ENCODE assay signal across 9 cellular contexts in the genomic region with DNA sequence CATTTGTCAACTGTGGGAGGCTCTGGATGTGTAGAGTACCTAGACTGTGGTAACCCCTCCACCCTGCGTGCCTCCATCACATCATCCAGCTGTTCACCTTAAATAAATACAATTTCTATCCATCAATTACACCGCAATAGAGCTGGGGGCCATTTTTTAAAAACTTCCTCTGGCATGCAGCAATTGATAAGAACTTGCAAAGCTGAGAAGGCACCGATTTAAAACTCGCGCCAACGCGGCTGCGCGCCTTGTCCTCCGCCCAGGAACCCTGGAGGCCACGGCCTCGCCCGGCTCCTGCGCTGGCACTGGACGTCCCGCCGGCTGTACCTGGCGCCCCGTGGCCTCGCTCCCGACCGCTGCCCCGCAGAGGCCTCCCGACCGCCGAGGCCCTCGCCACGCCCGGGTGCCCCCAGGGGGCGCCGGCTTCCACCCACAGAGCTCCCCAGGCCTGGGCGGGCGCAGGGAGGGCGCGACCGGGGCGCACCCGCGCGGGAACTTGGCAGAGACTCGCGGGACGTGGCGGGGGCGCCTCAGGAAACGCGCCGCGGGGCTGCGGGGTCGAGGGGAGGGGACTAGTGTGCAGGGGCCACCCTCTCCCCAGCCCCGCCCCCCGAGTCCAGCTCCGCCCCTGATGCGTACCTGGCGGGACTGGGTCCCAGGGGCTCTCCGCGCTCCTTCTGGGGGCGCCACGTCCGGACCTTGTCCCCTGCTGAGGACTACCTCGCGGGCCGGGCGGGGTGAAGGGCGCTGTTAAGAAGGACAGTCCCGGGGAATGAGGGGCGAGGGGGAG.
A peak's percentile ranks its signal among the peaks of the same experiment; 100 is the strongest.
DNase-seq lines count a peak whose midpoint lies in the region; ATAC-seq, FAIRE-seq and TF ChIP-seq lines count a peak whose summit lies in the region.
"Had no signal": no experiment of that assay in that cellular context is flagged by ENCODE, and none has a peak within 500 bp of the region (broad histone marks: within the 10 kb centered on the region; RNA-seq: fewer than 3 reads in every experiment).

No MANE protein-coding gene starts in this region.

- DNase-seq in GM12891 (ENCODE audit: insufficient read length, low spot score) (no peak), left ventricle myocardium superior (peak; percentile 70), skeletal muscle cell (ENCODE audit: low read depth) (no peak), G401 (ENCODE audit: low spot score) (no peak), KG1 (lab: John Stamatoyannopoulos, UW) (no peak)

- peak overlapping the region; percentile 32 for H3K4me3 Mint-ChIP-seq in activated T-helper 17 cell treated with anti-CD3 and anti-CD28 coated beads, Interleukin-2, amount 50 U/mL, for 72 hours

- peak; percentile 9 for FAIRE-seq in GM12891 (lab: Jason Lieb, UNC)

- H3K9me3 Mint-ChIP-seq in activated T-helper 17 cell treated with anti-CD3 and anti-CD28 coated beads, Interleukin-2, amount 50 U/mL, for 72 hours = no peaks in the 10 kb centered on the region

- no peak overlapping the region for H3K27ac Mint-ChIP-seq in activated T-helper 17 cell treated with anti-CD3 and anti-CD28 coated beads, Interleukin-2, amount 50 U/mL, for 72 hours
- H3K27ac Mint-ChIP-seq: IgD-negative memory B cell had no signal

- ATAC-seq in activated T-helper 17 cell treated with anti-CD3 and anti-CD28 coated beads, Interleukin-2, amount 50 U/mL, for 72 hours (replicated peaks) = peak; percentile 32
- ATAC-seq in left ventricle myocardium superior (peak; percentile 85), HG02970 (IDR thresholded peaks at IDR 0.05; ENCODE audit: low FRiP score, unreplicated experiment) (no peak), GM18511 (IDR thresholded peaks at IDR 0.05; ENCODE audit: unreplicated experiment) (no peak)

- intact Hi-C loops in left ventricle myocardium superior (cut with micrococcal nuclease) = loop anchor here (10.0 kb wide), 2 partner anchors 84 to 106 kb away; no protein-coding TSS in a partner anchor

- H3K4me1 Mint-ChIP-seq in activated T-helper 17 cell treated with anti-CD3 and anti-CD28 coated beads, Interleukin-2, amount 50 U/mL, for 72 hours = no peaks in the 10 kb centered on the region

- TF ChIP-seq POLR2A in GM12891 (IDR thresholded peaks at IDR 0.05; ENCODE audit: low read depth, low read length) = no peak

- H3K4me3 ChIP-seq in skeletal muscle cell (ENCODE audit: low read depth, low read length) = peak overlapping the region; percentile 9

- H3K27me3 Mint-ChIP-seq in activated T-helper 17 cell treated with anti-CD3 and anti-CD28 coated beads, Interleukin-2, amount 50 U/mL, for 72 hours = peaks cover 37% of the 10 kb centered on the region

- in situ Hi-C loops in G401 (cut with HindIII; ENCODE audit: low sequenced_read_pairs) = no loop called here

- H3K36me3 Mint-ChIP-seq in activated T-helper 17 cell treated with anti-CD3 and anti-CD28 coated beads, Interleukin-2, amount 50 U/mL, for 72 hours (ENCODE audit: low read depth) = no peaks in the 10 kb centered on the region
- H3K36me3 Mint-ChIP-seq: IgD-negative memory B cell had no signal

TF ChIP-seq in GM12891, 5 proteins besides CTCF, POLR2A, EP300 and RAD21:
- TF ChIP-seq PAX5 (IDR thresholded peaks at IDR 0.05; ENCODE audit: insufficient read depth, low read length, severe bottlenecking) (no peak), SPI1 (IDR thresholded peaks at IDR 0.05; ENCODE audit: low read depth, low read length) (no peak), POU2F2 (IDR thresholded peaks at IDR 0.05; ENCODE audit: low read depth, low read length) (no peak), TAF1 (IDR thresholded peaks at IDR 0.05; ENCODE audit: low read depth, low read length) (no peak), POLR2AphosphoS5 (IDR thresholded peaks at IDR 0.05; ENCODE audit: low read depth, low read length) (no peak)

Comparison
In these comparisons a context has a peak if more than half of its experiments do, and no peak if none do; other contexts are left out.
1. ATAC-seq: peak in activated T-helper 17 cell treated with anti-CD3 and anti-CD28 coated beads, Interleukin-2, amount 50 U/mL, for 72 hours (single experiment) and left ventricle myocardium superior (single experiment); none in HG02970 (single experiment) and GM18511 (single experiment).